Comparison of ENCODE assay signal across 8 cellular contexts in the genomic region with DNA sequence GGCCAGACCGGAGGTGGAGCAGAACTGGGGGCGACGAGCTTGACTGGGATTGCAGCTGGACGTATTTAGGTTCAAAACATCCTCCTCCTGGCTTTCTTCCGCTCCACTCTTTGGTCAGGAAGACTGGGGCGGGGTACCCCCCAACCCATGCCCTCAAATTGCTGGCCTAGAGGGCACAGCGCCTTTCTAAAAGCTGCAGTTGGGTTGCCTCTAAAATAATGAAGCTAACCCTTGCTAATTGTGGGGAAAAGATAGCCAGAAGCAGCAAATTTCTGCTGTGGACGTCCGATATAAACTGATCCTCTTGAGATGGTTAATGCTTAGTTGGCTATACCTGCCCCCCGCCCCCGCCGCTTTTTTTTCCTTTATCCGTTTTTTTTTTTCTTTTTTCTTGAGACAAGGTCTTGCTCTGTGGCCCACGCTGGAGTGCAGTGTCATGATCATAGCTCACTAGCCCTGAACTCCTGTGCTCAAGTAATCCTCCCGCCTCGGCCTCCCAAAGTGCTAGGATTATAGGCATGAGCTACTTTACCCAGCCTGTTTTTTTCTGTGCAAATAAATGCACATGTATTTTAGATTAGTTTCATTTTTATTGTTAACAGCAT. TPM values are rescaled to one million over a fixed set of nuclear protein-coding genes. Genes with fewer than 3 reads are reported as not detected.
DNase-seq lines count a peak whose midpoint lies in the region; ATAC-seq, FAIRE-seq and TF ChIP-seq lines count a peak whose summit lies in the region.

No MANE protein-coding gene starts in this region.

- POLR2A ChIA-PET in activated CD4-positive, alpha-beta memory T cell treated with anti-CD3 and anti-CD28 coated beads for 36 hours (lab: Charles Lee): interaction anchor here (0.6 to 1.9 kb wide), 9 partner anchors 29 to 357 kb away, joined by 3 to 8 read pairs (median 4); a partner anchor contains a TSS

- H2AFZ ChIP-seq in hepatocyte: peak overlapping the region; percentile 70

- no peaks in the 10 kb centered on the region for H3K27me3 ChIP-seq in hepatocyte

- no peaks in the 10 kb centered on the region for H3K9me3 ChIP-seq in hepatocyte (ENCODE audit: low read depth)

- peak overlapping the region; percentile 83 for H3K4me3 ChIP-seq in hepatocyte

- ATAC-seq in activated T-cell treated with anti-CD3 and anti-CD28 coated beads, Interleukin-2, amount 50 U/mL, for 72 hours (replicated peaks in 1 of 2): no peak

- H3K27ac ChIP-seq in hepatocyte: peak overlapping the region; percentile 89

- peak overlapping the region; percentile 96 for H3K27ac Mint-ChIP-seq in activated T-cell treated with anti-CD3 and anti-CD28 coated beads, Interleukin-2, amount 50 U/mL, for 72 hours
- peak overlapping the region; percentile 81 for H3K27ac Mint-ChIP-seq in activated CD4-positive, alpha-beta memory T cell treated with anti-CD3 and anti-CD28 coated beads for 36 hours

- peaks cover 18% of the 10 kb centered on the region for H4K20me1 ChIP-seq in hepatocyte (ENCODE audit: insufficient read depth, poor library complexity, severe bottlenecking)

- 5% methylated on average over 14 of the region's 16 CpGs for WGBS in hepatocyte (ENCODE audit: low lambda C conversion rate, missing lambda C conversion rate)

- peaks cover 64% of the 10 kb centered on the region for H3K4me1 Mint-ChIP-seq in activated T-cell treated with anti-CD3 and anti-CD28 coated beads, Interleukin-2, amount 50 U/mL, for 72 hours (ENCODE audit: low read depth)
- peaks cover 53% of the 10 kb centered on the region for H3K4me1 Mint-ChIP-seq in activated CD4-positive, alpha-beta memory T cell treated with anti-CD3 and anti-CD28 coated beads for 36 hours (ENCODE audit: low read depth)

- FAIRE-seq in GM12891 (lab: Jason Lieb, UNC): no peak

- DNase-seq in activated T-cell treated with anti-CD3 and anti-CD28 coated beads, Interleukin-2, amount 50 U/mL, for 72 hours: no peak
- DNase-seq in activated T-cell treated with anti-CD3 and anti-CD28 coated beads, Interleukin-2, amount 50 U/mL, for 48 hours: no peak
- DNase-seq in activated CD4-positive, alpha-beta memory T cell treated with anti-CD3 and anti-CD28 coated beads for 36 hours: peak; percentile 33
- DNase-seq in hepatocyte (ENCODE audit: low spot score): no peak
- DNase-seq in stimulated activated CD8-positive, alpha-beta memory T cell treated with anti-CD3 and anti-CD28 coated beads, Interleukin-4, amount 100 ng/mL, for 48 hours: peak; percentile 39
- no peak for DNase-seq in GM12891 (ENCODE audit: insufficient read length, low spot score)
- DNase-seq in stimulated activated CD4-positive, alpha-beta T cell treated with anti-CD3 and anti-CD28 coated beads, Interleukin-4, amount 100 ng/mL, for 1 hour: no peak
- DNase-seq in MV-4-11 (lab: John Stamatoyannopoulos, UW): no peak

- peak overlapping the region; percentile 76 for H3K4me2 ChIP-seq in hepatocyte

- H3K9me2 ChIP-seq in hepatocyte (replicated peaks; ENCODE audit: insufficient read depth): no peaks in the 10 kb centered on the region

- H3K9me3 Mint-ChIP-seq in activated T-cell treated with anti-CD3 and anti-CD28 coated beads, Interleukin-2, amount 50 U/mL, for 72 hours: no peaks in the 10 kb centered on the region
- H3K9me3 Mint-ChIP-seq in activated CD4-positive, alpha-beta memory T cell treated with anti-CD3 and anti-CD28 coated beads for 36 hours: no peaks in the 10 kb centered on the region

- CTCF ChIA-PET in activated CD4-positive, alpha-beta memory T cell treated with anti-CD3 and anti-CD28 coated beads for 36 hours (lab: Charles Lee): interaction anchor here (1.0 kb wide), 1 partner anchor 42 kb away, joined by 3 read pairs; no protein-coding TSS in a partner anchor

- TF ChIP-seq POLR2A in GM12891 (IDR thresholded peaks at IDR 0.05; ENCODE audit: low read depth, low read length): no peak

- no peaks in the 10 kb centered on the region for H3K27me3 Mint-ChIP-seq in activated T-cell treated with anti-CD3 and anti-CD28 coated beads, Interleukin-2, amount 50 U/mL, for 72 hours (ENCODE audit: low read depth)
- no peaks in the 10 kb centered on the region for H3K27me3 Mint-ChIP-seq in activated CD4-positive, alpha-beta memory T cell treated with anti-CD3 and anti-CD28 coated beads for 36 hours

- H3K4me1 ChIP-seq in hepatocyte (ENCODE audit: insufficient read depth): peaks cover 14% of the 10 kb centered on the region

- H3K79me2 ChIP-seq in hepatocyte: peaks cover 63% of the 10 kb centered on the region

- H3K36me3 Mint-ChIP-seq in activated T-cell treated with anti-CD3 and anti-CD28 coated beads, Interleukin-2, amount 50 U/mL, for 72 hours (ENCODE audit: insufficient read depth in 2 of 2): peaks cover 2 to 25% of the 10 kb centered on the region in 2 donors
- peaks cover 29% of the 10 kb centered on the region for H3K36me3 Mint-ChIP-seq in activated CD4-positive, alpha-beta memory T cell treated with anti-CD3 and anti-CD28 coated beads for 36 hours

- H3K4me3 Mint-ChIP-seq in activated T-cell treated with anti-CD3 and anti-CD28 coated beads, Interleukin-2, amount 50 U/mL, for 72 hours: peak overlapping the region; percentile 95 to 99
- peak overlapping the region; percentile 84 for H3K4me3 Mint-ChIP-seq in activated CD4-positive, alpha-beta memory T cell treated with anti-CD3 and anti-CD28 coated beads for 36 hours

- H3K36me3 ChIP-seq in hepatocyte (replicated peaks; ENCODE audit: insufficient read depth, low read depth): no peaks in the 10 kb centered on the region

- intact Hi-C loops in activated CD4-positive, alpha-beta memory T cell treated with anti-CD3 and anti-CD28 coated beads for 36 hours (cut with micrococcal nuclease): loop anchor here (1.0 to 5.0 kb wide), 6 partner anchors 30 to 117 kb away; a partner anchor contains a TSS

- TF ChIP-seq CTCF in hepatocyte (IDR thresholded peaks at IDR 0.05; ENCODE audit: poor library complexity): no peak

TF ChIP-seq in GM12891, 5 proteins besides CTCF, POLR2A, EP300 and RAD21:
- TF ChIP-seq POU2F2 (IDR thresholded peaks at IDR 0.05; ENCODE audit: low read depth, low read length): no peak

RNA-seq across cellular contexts. Expression of a gene that starts 0.8 kb away (rescaled TPM):
- total RNA-seq in activated T-cell treated with anti-CD3 and anti-CD28 coated beads, Interleukin-2, amount 50 U/mL, for 72 hours: 10 to 100 TPM; 54.8 to 59.6 TPM
- total RNA-seq in activated CD4-positive, alpha-beta memory T cell treated with anti-CD3 and anti-CD28 coated beads for 36 hours: 10 to 100 TPM; 50.8 TPM
- total RNA-seq in hepatocyte: 6.1 and 7.8 TPM in 2 replicates
- polyA plus RNA-seq in hepatocyte: 38.7 and 40.2 TPM in 2 replicates
- polyA plus RNA-seq in GM12891 (2012; ENCODE audit: low read depth, missing spikeins): 30.2 TPM

RNA-seq across cellular contexts. Expression of a gene that starts 29.2 kb away (rescaled TPM):
- 10 to 100 TPM; 36.5 to 39.5 TPM for total RNA-seq in activated T-cell treated with anti-CD3 and anti-CD28 coated beads, Interleukin-2, amount 50 U/mL, for 72 hours
- total RNA-seq in activated CD4-positive, alpha-beta memory T cell treated with anti-CD3 and anti-CD28 coated beads for 36 hours: 10 to 100 TPM; 42.0 to 46.0 TPM
- total RNA-seq in hepatocyte: 32.0 and 38.3 TPM in 2 replicates
- polyA plus RNA-seq in hepatocyte: 33.0 and 33.3 TPM in 2 replicates
- 17.7 TPM for polyA plus RNA-seq in GM12891 (2012; ENCODE audit: low read depth, missing spikeins)

RNA-seq across cellular contexts. Expression of a gene that starts 46.8 kb away (rescaled TPM):
- 1 to 10 TPM; 3.0 to 3.4 TPM for total RNA-seq in activated T-cell treated with anti-CD3 and anti-CD28 coated beads, Interleukin-2, amount 50 U/mL, for 72 hours
- total RNA-seq in activated CD4-positive, alpha-beta memory T cell treated with anti-CD3 and anti-CD28 coated beads for 36 hours: 1 to 10 TPM; 2.2 to 2.6 TPM
- total RNA-seq in hepatocyte: 2.2 and 3.0 TPM in 2 replicates
- 2.5 and 2.9 TPM in 2 replicates for polyA plus RNA-seq in hepatocyte
- polyA plus RNA-seq in GM12891 (2012; ENCODE audit: low read depth, missing spikeins): 3.9 TPM

RNA-seq across cellular contexts. Expression of a gene that starts 47.0 kb away (rescaled TPM):
- total RNA-seq in activated T-cell treated with anti-CD3 and anti-CD28 coated beads, Interleukin-2, amount 50 U/mL, for 72 hours: not detected
- not detected for total RNA-seq in activated CD4-positive, alpha-beta memory T cell treated with anti-CD3 and anti-CD28 coated beads for 36 hours
- total RNA-seq in hepatocyte: not detected in 2 replicates
- polyA plus RNA-seq in hepatocyte: not detected in 2 replicates
- polyA plus RNA-seq in GM12891 (2012; ENCODE audit: low read depth, missing spikeins): 0.33 TPM

Comparison
In these comparisons a context has a peak if more than half of its experiments do, and no peak if none do; other contexts are left out.
1. DNase-seq: peak in activated CD4-positive, alpha-beta memory T cell treated with anti-CD3 and anti-CD28 coated beads for 36 hours (single experiment) and stimulated activated CD8-positive, alpha-beta memory T cell treated with anti-CD3 and anti-CD28 coated beads, Interleukin-4, amount 100 ng/mL, for 48 hours (single experiment); none in activated T-cell treated with anti-CD3 and anti-CD28 coated beads, Interleukin-2, amount 50 U/mL, for 72 hours (0 of 2), activated T-cell treated with anti-CD3 and anti-CD28 coated beads, Interleukin-2, amount 50 U/mL, for 48 hours (0 of 2), hepatocyte (single experiment), GM12891 (single experiment), stimulated activated CD4-positive, alpha-beta T cell treated with anti-CD3 and anti-CD28 coated beads, Interleukin-4, amount 100 ng/mL, for 1 hour (single experiment) and MV-4-11 (single experiment).